Comparison of ENCODE assay signal across 12 cellular contexts in genomic region chr17:37299257-37299985, GRCh38.
DNase-seq lines count a peak whose midpoint lies in the region; ATAC-seq lines count a peak whose summit lies in the region.
"Had no signal": no experiment of that assay in that cellular context is flagged by ENCODE, and none has a peak within 500 bp of the region (broad histone marks: within the 10 kb centered on the region; RNA-seq: fewer than 3 reads in every experiment).

No MANE protein-coding gene starts in this region.

- no peaks in the 10 kb centered on the region for H3K9me3 ChIP-seq in ectodermal cell (ENCODE audit: control insufficient read depth, low read length)
- H3K9me3 ChIP-seq in muscle layer of colon (ENCODE audit: low read length) = no peaks in the 10 kb centered on the region
- H3K9me3 ChIP-seq: neutrophil had no signal

- no peaks in the 10 kb centered on the region for H3K36me3 ChIP-seq in ectodermal cell (ENCODE audit: control insufficient read depth, insufficient read depth, low read length)
- no peaks in the 10 kb centered on the region for H3K36me3 ChIP-seq in muscle layer of colon (ENCODE audit: insufficient read depth, low read length)
- H3K36me3 ChIP-seq: neutrophil had no signal

- H3K4me1 ChIP-seq in ectodermal cell (ENCODE audit: control insufficient read depth, insufficient read depth, low read length) = peaks cover 26% of the 10 kb centered on the region
- peaks cover 12% of the 10 kb centered on the region for H3K4me1 ChIP-seq in muscle layer of colon (ENCODE audit: insufficient read depth, low read length)

- H3K27me3 Mint-ChIP-seq in T-helper 2 cell treated with Interferon-gamma antibody and Interleukin-4, amounts not matched to agents 5 μg/mL and 100 μg/mL, for 36 hours (ENCODE audit: low read depth) = no peaks in the 10 kb centered on the region
- no peaks in the 10 kb centered on the region for H3K27me3 Mint-ChIP-seq in activated CD4-positive, alpha-beta memory T cell treated with anti-CD3 and anti-CD28 coated beads for 36 hours
- H3K27me3 Mint-ChIP-seq: CD4-positive, alpha-beta memory T cell had no signal

- H3K9ac ChIP-seq in muscle layer of colon (ENCODE audit: low read length) = no peak overlapping the region

- peak overlapping the region; percentile 90 for H3K27ac ChIP-seq in ectodermal cell (ENCODE audit: insufficient read depth, low read depth, low read length, poor library complexity, severe bottlenecking)
- H3K27ac ChIP-seq in muscle layer of colon (ENCODE audit: low read depth, low read length) = peak overlapping the region; percentile 34
- H3K27ac ChIP-seq: neutrophil had no signal

- no peak overlapping the region for H3K4me3 Mint-ChIP-seq in T-helper 2 cell treated with Interferon-gamma antibody and Interleukin-4, amounts not matched to agents 5 μg/mL and 100 μg/mL, for 36 hours
- H3K4me3 Mint-ChIP-seq in activated CD4-positive, alpha-beta memory T cell treated with anti-CD3 and anti-CD28 coated beads for 36 hours = no peak overlapping the region
- H3K4me3 Mint-ChIP-seq: CD4-positive, alpha-beta memory T cell had no signal

- no peaks in the 10 kb centered on the region for H3K27me3 ChIP-seq in ectodermal cell (ENCODE audit: control insufficient read depth, insufficient read depth, low read length, poor library complexity, severe bottlenecking)
- no peaks in the 10 kb centered on the region for H3K27me3 ChIP-seq in muscle layer of colon (ENCODE audit: control insufficient read depth in 1 of 2, insufficient read depth in 2 of 2, low read length in 2 of 2)
- H3K27me3 ChIP-seq: neutrophil had no signal

- ATAC-seq in HG02970 (IDR thresholded peaks at IDR 0.05; ENCODE audit: low FRiP score, unreplicated experiment) = no peak

- H3K4me3 ChIP-seq in ectodermal cell (ENCODE audit: insufficient read depth, low read depth, low read length) (no peak overlapping the region), muscle layer of colon (ENCODE audit: low read depth in 1 of 2, low read length in 2 of 2) (no peak overlapping the region)

- 41 to 42% methylated on average over 7 of the region's 7 CpGs for WGBS in ectodermal cell, 2 experiments

- peaks cover 2% of the 10 kb centered on the region for H3K4me1 Mint-ChIP-seq in T-helper 2 cell treated with Interferon-gamma antibody and Interleukin-4, amounts not matched to agents 5 μg/mL and 100 μg/mL, for 36 hours (ENCODE audit: low read depth)
- H3K4me1 Mint-ChIP-seq in activated CD4-positive, alpha-beta memory T cell treated with anti-CD3 and anti-CD28 coated beads for 36 hours (ENCODE audit: low read depth) = no peaks in the 10 kb centered on the region
- H3K4me1 Mint-ChIP-seq: CD4-positive, alpha-beta memory T cell had no signal

- no peak overlapping the region for H3K27ac Mint-ChIP-seq in T-helper 2 cell treated with Interferon-gamma antibody and Interleukin-4, amounts not matched to agents 5 μg/mL and 100 μg/mL, for 36 hours
- no peak overlapping the region for H3K27ac Mint-ChIP-seq in activated CD4-positive, alpha-beta memory T cell treated with anti-CD3 and anti-CD28 coated beads for 36 hours
- H3K27ac Mint-ChIP-seq: CD4-positive, alpha-beta memory T cell had no signal

- POLR2A ChIA-PET in activated CD4-positive, alpha-beta memory T cell treated with anti-CD3 and anti-CD28 coated beads for 36 hours (lab: Charles Lee) = no interaction called here

- intact Hi-C loops in activated CD4-positive, alpha-beta memory T cell treated with anti-CD3 and anti-CD28 coated beads for 36 hours (cut with micrococcal nuclease) = no loop called here

- peaks cover 2% of the 10 kb centered on the region for H3K36me3 Mint-ChIP-seq in T-helper 2 cell treated with Interferon-gamma antibody and Interleukin-4, amounts not matched to agents 5 μg/mL and 100 μg/mL, for 36 hours (ENCODE audit: low read depth)
- H3K36me3 Mint-ChIP-seq in activated CD4-positive, alpha-beta memory T cell treated with anti-CD3 and anti-CD28 coated beads for 36 hours = peaks cover 3% of the 10 kb centered on the region

- CTCF ChIA-PET in activated CD4-positive, alpha-beta memory T cell treated with anti-CD3 and anti-CD28 coated beads for 36 hours (lab: Charles Lee) = no interaction called here

- H3K9me3 Mint-ChIP-seq in T-helper 2 cell treated with Interferon-gamma antibody and Interleukin-4, amounts not matched to agents 5 μg/mL and 100 μg/mL, for 36 hours = no peaks in the 10 kb centered on the region
- H3K9me3 Mint-ChIP-seq in activated CD4-positive, alpha-beta memory T cell treated with anti-CD3 and anti-CD28 coated beads for 36 hours = no peaks in the 10 kb centered on the region
- H3K9me3 Mint-ChIP-seq: CD4-positive, alpha-beta memory T cell had no signal

- DNase-seq in AG20443 (ENCODE audit: low spot score) = peak; percentile 20
- peak; percentile 60 for DNase-seq in NCI-H1436 treated with DMSO at 0.1 percent for 48 hours (lab: John Stamatoyannopoulos, UW)
- DNase-seq in T-helper 2 cell treated with Interferon-gamma antibody and Interleukin-4, amounts not matched to agents 5 μg/mL and 100 μg/mL, for 36 hours (ENCODE audit: low spot score) = no peak
- DNase-seq in activated CD4-positive, alpha-beta memory T cell treated with anti-CD3 and anti-CD28 coated beads for 36 hours = no peak
- no peak for DNase-seq in cortex of kidney (lab: John Stamatoyannopoulos, UW)
- DNase-seq: activated T-cell treated with anti-CD3 and anti-CD28 coated beads, Interleukin-2, amount 50 U/mL, for 1 hour; CD4-positive, alpha-beta memory T cell; KG1 had no signal

Comparison
In these comparisons a context has a peak if more than half of its experiments do, and no peak if none do; other contexts are left out.
1. DNase-seq: peak in AG20443 (single experiment) and NCI-H1436 treated with DMSO at 0.1 percent for 48 hours (single experiment); none in T-helper 2 cell treated with Interferon-gamma antibody and Interleukin-4, amounts not matched to agents 5 μg/mL and 100 μg/mL, for 36 hours (single experiment), activated CD4-positive, alpha-beta memory T cell treated with anti-CD3 and anti-CD28 coated beads for 36 hours (single experiment) and cortex of kidney (single experiment).